1 cellular context compared by ENCODE assay signal in genomic region chr16:85522842-85523601, GRCh38.
TF ChIP-seq lines count a peak whose summit lies in the region.

No MANE protein-coding gene starts in this region.

TF ChIP-seq in HEK293, 187 proteins besides CTCF, POLR2A, EP300 and RAD21 (continued from another document and continues in another):
- TF ChIP-seq ZNF26 (tag by site-specific recombination; IDR thresholded peaks at IDR 0.05) (no peak), SCRT1 (tag by site-specific recombination; IDR thresholded peaks at IDR 0.05; ENCODE audit: borderline replicate concordance) (no peak), ZNF677 (tag by site-specific recombination; IDR thresholded peaks at IDR 0.05) (no peak), MYNN (tag by site-specific recombination; IDR thresholded peaks at IDR 0.05; ENCODE audit: borderline replicate concordance) (no peak), ZNF2 (tag by site-specific recombination; IDR thresholded peaks at IDR 0.05) (peak; percentile 77), ZNF658 (tag by site-specific recombination; IDR thresholded peaks at IDR 0.05) (no peak; the same call in 1 of the 2 replicates), ZNF785 (tag by site-specific recombination; IDR thresholded peaks at IDR 0.05) (0 out of 2 replicates have a peak, but pooled peaks have one; percentile 85), ZNF391 (tag by site-specific recombination; IDR thresholded peaks at IDR 0.05; ENCODE audit: borderline replicate concordance, low read depth) (no peak), SCRT2 (tag by site-specific recombination; IDR thresholded peaks at IDR 0.05) (no peak), TRIM28 (IDR thresholded peaks at IDR 0.05; ENCODE audit: borderline replicate concordance, low read length) (no peak), ZNF354C (tag by site-specific recombination; IDR thresholded peaks at IDR 0.05; ENCODE audit: borderline replicate concordance, low read depth) (no peak), ZNF670 (tag by site-specific recombination; IDR thresholded peaks at IDR 0.05; ENCODE audit: low read depth) (peak; percentile 45; the same call in 1 of the 2 replicates), ZNF518A (tag by site-specific recombination; conservative IDR thresholded peaks at IDR 0.05; ENCODE audit: low read depth) (no peak), ZNF837 (tag by site-specific recombination; IDR thresholded peaks at IDR 0.05) (peak; percentile 61; the same call in 1 of the 2 replicates), YY2 (tag by site-specific recombination; IDR thresholded peaks at IDR 0.05) (no peak), ZNF544 (tag by site-specific recombination; IDR thresholded peaks at IDR 0.05) (peak; percentile 37; the same call in 1 of the 2 replicates), REPIN1 (tag by site-specific recombination; IDR thresholded peaks at IDR 0.05; ENCODE audit: low read depth) (0 out of 2 replicates have a peak, but pooled peaks have one; percentile 81), KLF1 (tag by site-specific recombination; IDR thresholded peaks at IDR 0.05) (no peak), ZNF174 (tag by site-specific recombination; IDR thresholded peaks at IDR 0.05) (no peak), ZNF791 (tag by site-specific recombination; IDR thresholded peaks at IDR 0.05) (0 out of 2 replicates have a peak, but pooled peaks have one; percentile 50), OSR2 (tag by site-specific recombination; IDR thresholded peaks at IDR 0.05) (no peak), ZNF138 (tag by site-specific recombination; IDR thresholded peaks at IDR 0.05; ENCODE audit: borderline replicate concordance) (no peak), TSHZ1 (tag by site-specific recombination; IDR thresholded peaks at IDR 0.05; ENCODE audit: borderline replicate concordance) (no peak; the same call in 1 of the 2 replicates), ZBTB1 (tag by site-specific recombination; IDR thresholded peaks at IDR 0.05) (no peak), ZNF660 (tag by site-specific recombination; IDR thresholded peaks at IDR 0.05) (no peak), ZNF701 (tag by site-specific recombination; IDR thresholded peaks at IDR 0.05) (no peak), ZNF514 (tag by site-specific recombination; IDR thresholded peaks at IDR 0.05) (no peak), ZNF580 (tag by site-specific recombination; IDR thresholded peaks at IDR 0.05) (no peak), ZNF48 (tag by site-specific recombination; IDR thresholded peaks at IDR 0.05) (no peak), ZBTB48 (tag by site-specific recombination; IDR thresholded peaks at IDR 0.05) (peak; percentile 92), ZFP37 (tag by site-specific recombination; IDR thresholded peaks at IDR 0.05) (no peak), ZNF768 (tag by site-specific recombination; IDR thresholded peaks at IDR 0.05) (no peak), SP2 (tag by site-specific recombination; IDR thresholded peaks at IDR 0.05) (no peak), ZNF692 (tag by site-specific recombination; IDR thresholded peaks at IDR 0.05) (no peak), SP3 (tag by site-specific recombination; IDR thresholded peaks at IDR 0.05) (no peak), ZSCAN5A (tag by site-specific recombination; IDR thresholded peaks at IDR 0.05) (no peak), ZNF10 (tag by site-specific recombination; IDR thresholded peaks at IDR 0.05) (no peak), ZNF521 (tag by site-specific recombination; IDR thresholded peaks at IDR 0.05) (no peak), ZNF121 (tag by site-specific recombination; IDR thresholded peaks at IDR 0.05) (peak; percentile 49; the same call in 1 of the 2 replicates), ZNF639 (tag by site-specific recombination; IDR thresholded peaks at IDR 0.05) (0 out of 2 replicates have a peak, but pooled peaks have one; percentile 19), MZF1 (tag by site-specific recombination; IDR thresholded peaks at IDR 0.05; ENCODE audit: borderline replicate concordance) (no peak)
- TF ChIP-seq, protein P1, sequence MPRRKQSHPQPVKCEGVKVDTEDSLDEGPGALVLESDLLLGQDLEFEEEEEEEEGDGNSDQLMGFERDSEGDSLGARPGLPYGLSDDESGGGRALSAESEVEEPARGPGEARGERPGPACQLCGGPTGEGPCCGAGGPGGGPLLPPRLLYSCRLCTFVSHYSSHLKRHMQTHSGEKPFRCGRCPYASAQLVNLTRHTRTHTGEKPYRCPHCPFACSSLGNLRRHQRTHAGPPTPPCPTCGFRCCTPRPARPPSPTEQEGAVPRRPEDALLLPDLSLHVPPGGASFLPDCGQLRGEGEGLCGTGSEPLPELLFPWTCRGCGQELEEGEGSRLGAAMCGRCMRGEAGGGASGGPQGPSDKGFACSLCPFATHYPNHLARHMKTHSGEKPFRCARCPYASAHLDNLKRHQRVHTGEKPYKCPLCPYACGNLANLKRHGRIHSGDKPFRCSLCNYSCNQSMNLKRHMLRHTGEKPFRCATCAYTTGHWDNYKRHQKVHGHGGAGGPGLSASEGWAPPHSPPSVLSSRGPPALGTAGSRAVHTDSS (tag by site-specific recombination; IDR thresholded peaks at IDR 0.05) = no peak
- TF ChIP-seq, protein P2, sequence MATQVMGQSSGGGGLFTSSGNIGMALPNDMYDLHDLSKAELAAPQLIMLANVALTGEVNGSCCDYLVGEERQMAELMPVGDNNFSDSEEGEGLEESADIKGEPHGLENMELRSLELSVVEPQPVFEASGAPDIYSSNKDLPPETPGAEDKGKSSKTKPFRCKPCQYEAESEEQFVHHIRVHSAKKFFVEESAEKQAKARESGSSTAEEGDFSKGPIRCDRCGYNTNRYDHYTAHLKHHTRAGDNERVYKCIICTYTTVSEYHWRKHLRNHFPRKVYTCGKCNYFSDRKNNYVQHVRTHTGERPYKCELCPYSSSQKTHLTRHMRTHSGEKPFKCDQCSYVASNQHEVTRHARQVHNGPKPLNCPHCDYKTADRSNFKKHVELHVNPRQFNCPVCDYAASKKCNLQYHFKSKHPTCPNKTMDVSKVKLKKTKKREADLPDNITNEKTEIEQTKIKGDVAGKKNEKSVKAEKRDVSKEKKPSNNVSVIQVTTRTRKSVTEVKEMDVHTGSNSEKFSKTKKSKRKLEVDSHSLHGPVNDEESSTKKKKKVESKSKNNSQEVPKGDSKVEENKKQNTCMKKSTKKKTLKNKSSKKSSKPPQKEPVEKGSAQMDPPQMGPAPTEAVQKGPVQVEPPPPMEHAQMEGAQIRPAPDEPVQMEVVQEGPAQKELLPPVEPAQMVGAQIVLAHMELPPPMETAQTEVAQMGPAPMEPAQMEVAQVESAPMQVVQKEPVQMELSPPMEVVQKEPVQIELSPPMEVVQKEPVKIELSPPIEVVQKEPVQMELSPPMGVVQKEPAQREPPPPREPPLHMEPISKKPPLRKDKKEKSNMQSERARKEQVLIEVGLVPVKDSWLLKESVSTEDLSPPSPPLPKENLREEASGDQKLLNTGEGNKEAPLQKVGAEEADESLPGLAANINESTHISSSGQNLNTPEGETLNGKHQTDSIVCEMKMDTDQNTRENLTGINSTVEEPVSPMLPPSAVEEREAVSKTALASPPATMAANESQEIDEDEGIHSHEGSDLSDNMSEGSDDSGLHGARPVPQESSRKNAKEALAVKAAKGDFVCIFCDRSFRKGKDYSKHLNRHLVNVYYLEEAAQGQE (tag by site-specific recombination; IDR thresholded peaks at IDR 0.05) = no peak
